2 cellular contexts compared by ENCODE assay signal in the genomic region with DNA sequence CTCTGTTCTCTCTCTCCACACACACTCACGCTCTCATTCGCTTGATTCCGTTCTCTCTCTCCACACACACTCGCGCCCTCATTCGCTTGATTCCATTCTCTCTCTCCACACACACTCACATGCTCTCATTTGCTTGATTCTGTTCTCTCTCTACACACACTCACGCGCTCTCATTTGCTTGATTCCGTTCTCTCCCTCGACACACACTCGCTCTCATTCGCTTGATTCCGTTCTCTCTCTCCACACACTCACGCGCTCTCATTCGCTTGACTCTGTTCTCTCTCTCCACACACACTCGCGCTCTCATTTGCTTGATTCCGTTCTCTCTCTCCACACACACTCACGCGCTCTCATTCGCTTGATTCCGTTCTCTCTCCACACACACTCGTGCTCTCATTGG. TPM values are rescaled to one million over a fixed set of nuclear protein-coding genes. Genes with fewer than 3 reads are reported as not detected.
"Had no signal": no experiment of that assay in that cellular context is flagged by ENCODE, and none has a peak within 500 bp of the region (broad histone marks: within the 10 kb centered on the region; RNA-seq: fewer than 3 reads in every experiment).

No MANE protein-coding gene starts in this region.

RNA-seq across cellular contexts. Expression of gene TMPRSS9, which starts 10.2 kb away (rescaled TPM):
- total RNA-seq: GM12878 had no signal

RNA-seq across cellular contexts. Expression of gene LINGO3, which starts 41.9 kb away (rescaled TPM):
- total RNA-seq: G401 had no signal
